In genomic region chr6:154053141-154053540, GRCh38 we compare ENCODE assay signal across 11 cellular contexts. TPM values are rescaled to one million over a fixed set of nuclear protein-coding genes. Genes with fewer than 3 reads are reported as not detected.
"Had no signal": no experiment of that assay in that cellular context is flagged by ENCODE, and none has a peak within 500 bp of the region (broad histone marks: within the 10 kb centered on the region; RNA-seq: fewer than 3 reads in every experiment).

No MANE protein-coding gene starts in this region.

- H3K9me3 ChIP-seq: HAP-1 had no signal

- H3K27ac Mint-ChIP-seq: HFFc6, IgD-negative memory B cell had no signal

- H3K4me3 Mint-ChIP-seq: HFFc6, IgD-negative memory B cell had no signal

- H3K36me3 ChIP-seq: HAP-1 had no signal

- H3K4me1 ChIP-seq: HAP-1 had no signal

- H3K27ac ChIP-seq: GM23248, HL-60 had no signal

- H3K4me3 ChIP-seq: GM23248, HAP-1 had no signal

- H2AFZ ChIP-seq: GM23248 had no signal

- H3K27me3 Mint-ChIP-seq: IgD-negative memory B cell had no signal

- ATAC-seq: HCT116, HepG2 had no signal

- DNase-seq: GM23248, GOT3, H7, HFFc6 had no signal

- H3K4me1 Mint-ChIP-seq: IgD-negative memory B cell had no signal

RNA-seq across cellular contexts. Expression of gene OPRM1, which starts 14.1 kb away (rescaled TPM):
- total RNA-seq: GM23248, H4, H7, HepG2, HFFc6, HT1080 had no signal
